ENCODE assay signal across 8 cellular contexts in genomic region chr16:85253127-85253941, GRCh38.
DNase-seq lines count a peak whose midpoint lies in the region; ATAC-seq and TF ChIP-seq lines count a peak whose summit lies in the region.

No MANE protein-coding gene starts in this region.

- intact Hi-C loops in thyroid gland (cut with DNase I): no loop called here

- no peak overlapping the region for H3K4me3 ChIP-seq in fibroblast of lung (replicated peaks in 1 of 4; ENCODE audit: control extremely low read depth in 1 of 4, insufficient read depth in 1 of 4, low read depth in 3 of 4, low read length in 4 of 4)
- no peak overlapping the region for H3K4me3 ChIP-seq in thyroid gland (replicated peaks in 1 of 3)

- H3K79me2 ChIP-seq in fibroblast of lung (ENCODE audit: control insufficient read depth, insufficient read depth, low read length): peaks cover 1% of the 10 kb centered on the region

- TF ChIP-seq POLR2A in thyroid gland (IDR thresholded peaks at IDR 0.05): no peak

- no peak overlapping the region for H3K4me2 ChIP-seq in fibroblast of lung (ENCODE audit: extremely low read depth, insufficient read depth, low read length)

- H3K4me1 ChIP-seq in fibroblast of lung (ENCODE audit: control insufficient read depth, extremely low read depth, insufficient read depth, low read length): no peaks in the 10 kb centered on the region
- H3K4me1 ChIP-seq in thyroid gland: no peaks in the 10 kb centered on the region

- H4K20me1 ChIP-seq in fibroblast of lung (ENCODE audit: control insufficient read depth, extremely low read depth, insufficient read depth, low read length): no peaks in the 10 kb centered on the region

- TF ChIP-seq CTCF in fibroblast of lung (conservative IDR thresholded peaks at IDR 0.05 in 1 of 2, IDR thresholded peaks at IDR 0.05 in 1 of 2; ENCODE audit: low read depth in 1 of 2, low read length in 2 of 2) (peak; percentile 76 to 85), thyroid gland (IDR thresholded peaks at IDR 0.05) (peak; percentile 61 to 95 (median 80))

- H3K9ac ChIP-seq in fibroblast of lung (ENCODE audit: insufficient read depth, low read length): no peak overlapping the region

- WGBS in thyroid gland, 2 donors: 72 to 74% methylated on average over 6 to 10 of the region's 20 CpGs

- H3K27ac ChIP-seq in fibroblast of lung (ENCODE audit: insufficient read depth, low read length) (no peak overlapping the region), thyroid gland (no peak overlapping the region)

- DNase-seq in AG08395 (ENCODE audit: low spot score): peak; percentile 68
- peak; percentile 88 for DNase-seq in GM19238 (ENCODE audit: insufficient read length, low spot score)
- DNase-seq in NCI-H524 (lab: John Stamatoyannopoulos, UW): peak; percentile 64 to 81
- DNase-seq in activated T-cell treated with anti-CD3 and anti-CD28 coated beads, Interleukin-2, amount 50 U/mL, for 1 hour: peak; percentile 73
- DNase-seq in fibroblast of lung (ENCODE audit: low read depth in 2 of 2): peak in 1 of 2 donors; percentile 23
- peak; percentile 26 for DNase-seq in occipital lobe (lab: John Stamatoyannopoulos, UW)
- DNase-seq in thyroid gland: peak; percentile 37 to 55

- H3K27me3 ChIP-seq in fibroblast of lung (ENCODE audit: control insufficient read depth, insufficient read depth, low read length) (no peaks in the 10 kb centered on the region), thyroid gland (no peaks in the 10 kb centered on the region)

- ATAC-seq in HG03460 (IDR thresholded peaks at IDR 0.05; ENCODE audit: unreplicated experiment): no peak

- no peak overlapping the region for H2AFZ ChIP-seq in fibroblast of lung (ENCODE audit: low read length)

- H3K36me3 ChIP-seq in fibroblast of lung (ENCODE audit: control insufficient read depth, insufficient read depth, low read length) (no peaks in the 10 kb centered on the region), thyroid gland (no peaks in the 10 kb centered on the region)

- H3K9me3 ChIP-seq in fibroblast of lung (ENCODE audit: control insufficient read depth, insufficient read depth, low read depth, low read length) (no peaks in the 10 kb centered on the region), thyroid gland (no peaks in the 10 kb centered on the region)
